Comparison of ENCODE assay signal across 4 cellular contexts in the genomic region with DNA sequence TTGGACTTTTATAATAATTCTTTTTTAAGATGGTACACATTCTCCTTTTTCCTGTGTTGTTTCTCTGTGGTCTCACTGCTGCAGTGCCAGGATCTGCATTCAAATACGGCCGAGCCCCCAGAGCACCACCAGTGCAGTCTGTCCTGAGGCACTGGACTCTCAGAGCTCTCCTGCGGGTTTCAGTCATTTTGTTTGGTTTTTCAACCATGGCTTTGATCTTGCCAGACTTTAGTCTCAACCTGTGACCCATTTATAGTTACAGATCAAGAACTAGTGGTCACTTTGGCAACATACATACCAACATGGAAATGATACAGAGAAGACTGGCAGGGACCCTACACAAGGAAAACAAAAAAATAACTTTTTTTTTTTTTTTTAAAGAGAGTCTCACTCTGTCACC.
"Had no signal": no experiment of that assay in that cellular context is flagged by ENCODE, and none has a peak within 500 bp of the region (broad histone marks: within the 10 kb centered on the region; RNA-seq: fewer than 3 reads in every experiment).

No MANE protein-coding gene starts in this region.

- H3K27ac Mint-ChIP-seq: GM23338, H9, IgD-negative memory B cell had no signal

- H3K4me3 Mint-ChIP-seq: GM23338, H9, IgD-negative memory B cell had no signal

- H3K27me3 Mint-ChIP-seq: IgD-negative memory B cell had no signal

- H3K4me1 Mint-ChIP-seq: GM23338, IgD-negative memory B cell had no signal

- H3K9me3 Mint-ChIP-seq: GM23338 had no signal

- H3K4me3 ChIP-seq: GM23338 had no signal

- ATAC-seq: GM23338 had no signal

- DNase-seq: H9, HCEC 1CT had no signal
